In genomic region chr3:33645060-33645841, GRCh38 we compare ENCODE assay signal across 8 cellular contexts.
DNase-seq lines count a peak whose midpoint lies in the region; ATAC-seq and TF ChIP-seq lines count a peak whose summit lies in the region.

No MANE protein-coding gene starts in this region.

- DNase-seq in SK-N-DZ (ENCODE audit: low spot score) (peak; percentile 41), dorsolateral prefrontal cortex (peak in 2 of 10 donors; percentile 47 to 63), mesenchymal stem cell (peak; percentile 45), upper lobe of right lung (no peak), CD14-positive monocyte (ENCODE audit: low spot score) (no peak), LoVo (ENCODE audit: low spot score) (no peak)

- H3K27ac Mint-ChIP-seq in CD14-positive monocyte: peak overlapping the region in 1 of 7 donors; percentile 40

- H3K79me1 ChIP-seq in mesenchymal stem cell (replicated peaks; ENCODE audit: low read length, poor library complexity, severe bottlenecking): peaks cover 7% of the 10 kb centered on the region

- H3K27me3 ChIP-seq in HUES48 (ENCODE audit: control insufficient read depth, insufficient read depth, low read length) (no peaks in the 10 kb centered on the region), dorsolateral prefrontal cortex (no peaks in the 10 kb centered on the region), mesenchymal stem cell (ENCODE audit: control insufficient read depth in 1 of 2, insufficient read depth in 1 of 2, low read length in 2 of 2) (no peaks in the 10 kb centered on the region), upper lobe of right lung (no peaks in the 10 kb centered on the region)

- no peak overlapping the region for H3K14ac ChIP-seq in mesenchymal stem cell (ENCODE audit: low read length in 2 of 2)

- no peaks in the 10 kb centered on the region for H3K4me1 Mint-ChIP-seq in CD14-positive monocyte

- H3K36me3 Mint-ChIP-seq in CD14-positive monocyte: peaks cover 16 to 23% of the 10 kb centered on the region in 2 donors

- H3K27ac ChIP-seq in HUES48 (ENCODE audit: low read depth, low read length) (peak overlapping the region; percentile 63), dorsolateral prefrontal cortex (peak overlapping the region; percentile 3 to 99 (median 74)), mesenchymal stem cell (ENCODE audit: low read length, poor library complexity, severe bottlenecking) (no peak overlapping the region), upper lobe of right lung (no peak overlapping the region)

- H3K4ac ChIP-seq in mesenchymal stem cell (ENCODE audit: low read depth in 1 of 2, low read length in 2 of 2): no peak overlapping the region

- intact Hi-C loops in dorsolateral prefrontal cortex (cut with DNase I) (loop anchor here in 1 of 2 donors (2.0 kb wide), 1 partner anchor 14 kb away; no protein-coding TSS in a partner anchor), upper lobe of right lung (cut with DNase I) (no loop called here), CD14-positive monocyte (cut with micrococcal nuclease) (no loop called here)

- no peaks in the 10 kb centered on the region for H3K27me3 Mint-ChIP-seq in CD14-positive monocyte (ENCODE audit: low read depth in 3 of 3)

- H3K36me3 ChIP-seq in HUES48 (ENCODE audit: control insufficient read depth, insufficient read depth, low read length) (peaks cover 10% of the 10 kb centered on the region), mesenchymal stem cell (ENCODE audit: control insufficient read depth in 1 of 2, insufficient read depth in 2 of 2, low read depth in 1 of 2, low read length in 2 of 2) (peaks cover 0 to 6% of the 10 kb centered on the region in 2 experiments), upper lobe of right lung (peaks cover 11% of the 10 kb centered on the region)

- no peak overlapping the region for H4K8ac ChIP-seq in mesenchymal stem cell (ENCODE audit: low read length)

- no peak overlapping the region for H2BK120ac ChIP-seq in mesenchymal stem cell (ENCODE audit: low read depth, low read length)

- 0 out of 2 replicates have a peak overlapping the region, but pooled peaks have one; percentile 22 for H3K4me3 ChIP-seq in HUES48 (ENCODE audit: low read depth, low read length)
- peak overlapping the region; percentile 30 to 75 (median 58) for H3K4me3 ChIP-seq in dorsolateral prefrontal cortex
- peak overlapping the region in 1 of 2 experiments; percentile 56 for H3K4me3 ChIP-seq in mesenchymal stem cell (ENCODE audit: insufficient read depth in 1 of 2, low read depth in 1 of 2, low read length in 2 of 2)
- peak overlapping the region; percentile 36 for H3K4me3 ChIP-seq in upper lobe of right lung

- no peak overlapping the region for H4K91ac ChIP-seq in mesenchymal stem cell (ENCODE audit: low read length)

- H3K9me3 ChIP-seq in HUES48 (ENCODE audit: control insufficient read depth, insufficient read depth, low read length) (no peaks in the 10 kb centered on the region), mesenchymal stem cell (ENCODE audit: control insufficient read depth, low read length) (no peaks in the 10 kb centered on the region), upper lobe of right lung (no peaks in the 10 kb centered on the region)

- no peak overlapping the region for H3K18ac ChIP-seq in mesenchymal stem cell (ENCODE audit: low read depth in 1 of 2, low read length in 2 of 2)

- H3K4me1 ChIP-seq in HUES48 (ENCODE audit: control insufficient read depth, insufficient read depth, low read length) (peaks cover 33% of the 10 kb centered on the region), mesenchymal stem cell (ENCODE audit: control insufficient read depth, insufficient read depth, low read depth, low read length) (no peaks in the 10 kb centered on the region), upper lobe of right lung (no peaks in the 10 kb centered on the region)

- H2AFZ ChIP-seq in mesenchymal stem cell (ENCODE audit: low read depth, low read length): no peak overlapping the region

- ATAC-seq in upper lobe of right lung (peak; percentile 74), HG02973 (IDR thresholded peaks at IDR 0.05; ENCODE audit: unreplicated experiment) (no peak)

- no peak overlapping the region for H2BK5ac ChIP-seq in mesenchymal stem cell (ENCODE audit: low read depth, low read length, poor library complexity, severe bottlenecking)

- no peaks in the 10 kb centered on the region for H3K9me3 Mint-ChIP-seq in CD14-positive monocyte

- H2AK5ac ChIP-seq in mesenchymal stem cell (ENCODE audit: low read length, severe bottlenecking): no peak overlapping the region

- H3K23ac ChIP-seq in mesenchymal stem cell (ENCODE audit: low read length in 2 of 2): no peak overlapping the region

- H3K9ac ChIP-seq in HUES48 (ENCODE audit: low read depth, low read length) (no peak overlapping the region), mesenchymal stem cell (ENCODE audit: low read length) (peak overlapping the region; percentile 80)

- TF ChIP-seq CTCF in dorsolateral prefrontal cortex (IDR thresholded peaks at IDR 0.05 in 54 of 56, conservative IDR thresholded peaks at IDR 0.05 in 2 of 56; ENCODE audit: low read depth in 1 of 56, partially characterized antibody in 56 of 56): peak in 1 of 56 donors; percentile 8
- no peak for TF ChIP-seq CTCF in upper lobe of right lung (IDR thresholded peaks at IDR 0.05)
- TF ChIP-seq CTCF in CD14-positive monocyte (IDR thresholded peaks at IDR 0.05): no peak

- 71% methylated on average over 5 of the region's 5 CpGs for WGBS in mesenchymal stem cell

- no peak overlapping the region for H3K4me2 ChIP-seq in mesenchymal stem cell (ENCODE audit: low read length, poor library complexity, severe bottlenecking)

- H3K4me3 Mint-ChIP-seq in CD14-positive monocyte: no peak overlapping the region

- no peak overlapping the region for H2BK15ac ChIP-seq in mesenchymal stem cell (ENCODE audit: low read depth, poor library complexity, severe bottlenecking)

- no peak overlapping the region for H2BK12ac ChIP-seq in mesenchymal stem cell (ENCODE audit: low read length in 2 of 2)

Comparison
In these comparisons a context has a peak if more than half of its experiments do, and no peak if none do; other contexts are left out.
1. H3K27ac ChIP-seq: peak in HUES48 (single experiment) and dorsolateral prefrontal cortex (59 of 59); none in mesenchymal stem cell (single experiment) and upper lobe of right lung (single experiment).
2. DNase-seq: peak in SK-N-DZ (single experiment) and mesenchymal stem cell (single experiment); none in upper lobe of right lung (single experiment), CD14-positive monocyte (single experiment) and LoVo (single experiment).